In genomic region chr22:21580623-21581007, GRCh38 we compare ENCODE assay signal across 3 cellular contexts. TPM values are rescaled to one million over a fixed set of nuclear protein-coding genes. Genes with fewer than 3 reads are reported as not detected.
"Had no signal": no experiment of that assay in that cellular context is flagged by ENCODE, and none has a peak within 500 bp of the region (broad histone marks: within the 10 kb centered on the region; RNA-seq: fewer than 3 reads in every experiment).

No MANE protein-coding gene starts in this region.

RNA-seq across cellular contexts. Expression of gene RIMBP3C, which starts 29.4 kb away (rescaled TPM):
- total RNA-seq: H1, HT-29 had no signal
- polyA plus RNA-seq: GM23338 had no signal

RNA-seq across cellular contexts. Expression of gene CCDC116, which starts 51.9 kb away (rescaled TPM):
- total RNA-seq: H1 had no signal
- polyA plus RNA-seq: GM23338 had no signal
